Comparison of ENCODE assay signal across 25 cellular contexts in genomic region chr3:192026656-192027055, GRCh38.
"Had no signal": no experiment of that assay in that cellular context is flagged by ENCODE, and none has a peak within 500 bp of the region (broad histone marks: within the 10 kb centered on the region; RNA-seq: fewer than 3 reads in every experiment).

No MANE protein-coding gene starts in this region.

- H3K36me3 ChIP-seq: esophagus muscularis mucosa, gastroesophageal sphincter, heart right ventricle, lower lobe of right lung, neutrophil, pancreas, right lobe of liver, stomach, thyroid gland had no signal

- H3K4me3 ChIP-seq: esophagus muscularis mucosa, gastroesophageal sphincter, heart right ventricle, lower lobe of right lung, pancreas, right lobe of liver, stomach, thyroid gland had no signal

- H3K4me1 Mint-ChIP-seq: natural killer cell had no signal

- H3K4me3 Mint-ChIP-seq: dendritic cell treated with granulocyte-macrophage colony-stimulating factor and Interleukin-4, amounts not matched to agents 40 ng/mL and 50 ng/mL, for 4 days; endodermal cell; natural killer cell; neural crest cell; type B pancreatic cell had no signal

- DNase-seq: effector CD8-positive, alpha-beta T cell; endodermal cell; foreskin keratinocyte; glutamatergic neuron; heart right ventricle; hippocampal formation; left ventricle myocardium superior; lower lobe of right lung; natural killer cell; pancreas; right lobe of liver; small intestine; stimulated activated CD4-positive, alpha-beta T cell treated with anti-CD3 and anti-CD28 coated beads, Interleukin-15, amount 100 ng/mL, for 24 hours; stimulated activated CD4-positive, alpha-beta T cell treated with anti-CD3 and anti-CD28 coated beads, Interleukin-4, amount 100 ng/mL, for 1 hour; stimulated activated CD8-positive, alpha-beta memory T cell treated with anti-CD3 and anti-CD28 coated beads, Interleukin-4, amount 100 ng/mL, for 48 hours; stimulated activated naive CD4-positive, alpha-beta T cell treated with Interleukin-2 at 50 U/mL for 16 hours; stomach; thyroid gland had no signal

- H3K36me3 Mint-ChIP-seq: natural killer cell, type B pancreatic cell had no signal

- H3K27ac ChIP-seq: epithelial cell of prostate, esophagus muscularis mucosa, foreskin keratinocyte, gastroesophageal sphincter, heart right ventricle, lower lobe of right lung, neutrophil, pancreas, right lobe of liver, stomach, thyroid gland had no signal

- H3K9me3 ChIP-seq: esophagus muscularis mucosa, gastroesophageal sphincter, heart right ventricle, lower lobe of right lung, neutrophil, pancreas, right lobe of liver, stomach, thyroid gland had no signal

- H3K27me3 ChIP-seq: esophagus muscularis mucosa, foreskin keratinocyte, gastroesophageal sphincter, heart right ventricle, neutrophil, pancreas, right lobe of liver, stomach, thyroid gland had no signal

- H3K9me3 Mint-ChIP-seq: neural crest cell, type B pancreatic cell had no signal

- ATAC-seq: foreskin keratinocyte, gastroesophageal sphincter, heart right ventricle, left ventricle myocardium superior, lower lobe of right lung, natural killer cell, pancreas, right lobe of liver had no signal

- H3K4me1 ChIP-seq: esophagus muscularis mucosa, foreskin keratinocyte, gastroesophageal sphincter, heart right ventricle, lower lobe of right lung, pancreas, right lobe of liver, stomach, thyroid gland had no signal

- H3K27ac Mint-ChIP-seq: dendritic cell treated with granulocyte-macrophage colony-stimulating factor and Interleukin-4, amounts not matched to agents 40 ng/mL and 50 ng/mL, for 4 days; endodermal cell; natural killer cell; type B pancreatic cell had no signal
